1 cellular context compared by ENCODE assay signal in the genomic region with DNA sequence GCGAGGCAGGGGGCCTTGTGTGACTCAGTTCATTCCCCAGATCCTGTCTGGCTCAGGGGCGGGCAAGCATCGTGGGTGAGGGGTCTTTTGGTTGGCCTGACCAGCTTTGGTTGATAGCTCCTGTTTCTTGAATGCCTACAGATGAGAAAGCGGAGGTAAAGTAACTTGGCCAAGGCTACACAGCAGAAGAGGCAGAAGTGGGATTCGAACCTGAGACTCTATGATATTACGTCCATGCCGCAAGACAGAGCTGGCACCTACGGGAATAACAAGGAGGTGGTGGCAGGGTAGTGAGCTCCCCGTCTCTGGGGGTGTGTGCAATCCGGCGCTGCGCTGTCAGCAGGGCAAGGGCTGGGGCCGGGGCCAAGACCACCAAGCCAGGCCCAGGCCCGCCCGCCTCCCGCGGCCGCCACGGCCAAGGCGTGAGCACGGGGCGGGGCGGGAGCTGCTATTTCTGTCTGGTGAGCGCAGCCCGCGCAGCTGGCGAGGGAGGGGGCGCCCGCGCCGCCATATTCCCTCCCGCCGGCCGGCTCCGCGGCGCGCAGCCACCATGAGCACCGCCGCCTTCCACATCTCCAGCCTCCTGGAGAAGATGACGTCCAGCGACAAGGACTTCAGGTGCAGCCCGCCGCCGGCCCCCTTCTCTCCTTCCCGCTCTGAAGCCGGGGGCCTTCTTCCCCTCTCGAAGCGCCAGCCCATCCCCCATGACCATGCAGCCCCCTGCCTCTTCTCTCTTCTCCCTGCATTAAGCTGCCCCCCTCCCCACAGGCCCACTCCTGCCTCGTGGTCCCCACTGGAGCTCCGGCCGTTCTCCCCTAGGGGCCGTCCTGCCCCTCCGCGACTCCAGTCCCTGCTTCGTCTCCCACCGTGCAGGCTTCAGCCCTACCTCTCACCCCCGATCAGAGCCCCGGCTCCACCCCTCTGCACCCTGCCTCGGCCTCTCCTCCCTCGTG.
TF ChIP-seq lines count a peak whose summit lies in the region.

A gene (plus strand): TSS at position 510 of the 953 bp plus-strand sequence. CDS start 41 bp downstream, at position 551.

TF ChIP-seq in HEK293, 187 proteins besides CTCF, POLR2A, EP300 and RAD21 (continued from another document and continues in another):
- TF ChIP-seq, protein P1, sequence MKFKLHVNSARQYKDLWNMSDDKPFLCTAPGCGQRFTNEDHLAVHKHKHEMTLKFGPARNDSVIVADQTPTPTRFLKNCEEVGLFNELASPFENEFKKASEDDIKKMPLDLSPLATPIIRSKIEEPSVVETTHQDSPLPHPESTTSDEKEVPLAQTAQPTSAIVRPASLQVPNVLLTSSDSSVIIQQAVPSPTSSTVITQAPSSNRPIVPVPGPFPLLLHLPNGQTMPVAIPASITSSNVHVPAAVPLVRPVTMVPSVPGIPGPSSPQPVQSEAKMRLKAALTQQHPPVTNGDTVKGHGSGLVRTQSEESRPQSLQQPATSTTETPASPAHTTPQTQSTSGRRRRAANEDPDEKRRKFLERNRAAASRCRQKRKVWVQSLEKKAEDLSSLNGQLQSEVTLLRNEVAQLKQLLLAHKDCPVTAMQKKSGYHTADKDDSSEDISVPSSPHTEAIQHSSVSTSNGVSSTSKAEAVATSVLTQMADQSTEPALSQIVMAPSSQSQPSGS (tag by site-specific recombination; IDR thresholded peaks at IDR 0.05; ENCODE audit: low read depth) = no peak
- TF ChIP-seq, protein P2, sequence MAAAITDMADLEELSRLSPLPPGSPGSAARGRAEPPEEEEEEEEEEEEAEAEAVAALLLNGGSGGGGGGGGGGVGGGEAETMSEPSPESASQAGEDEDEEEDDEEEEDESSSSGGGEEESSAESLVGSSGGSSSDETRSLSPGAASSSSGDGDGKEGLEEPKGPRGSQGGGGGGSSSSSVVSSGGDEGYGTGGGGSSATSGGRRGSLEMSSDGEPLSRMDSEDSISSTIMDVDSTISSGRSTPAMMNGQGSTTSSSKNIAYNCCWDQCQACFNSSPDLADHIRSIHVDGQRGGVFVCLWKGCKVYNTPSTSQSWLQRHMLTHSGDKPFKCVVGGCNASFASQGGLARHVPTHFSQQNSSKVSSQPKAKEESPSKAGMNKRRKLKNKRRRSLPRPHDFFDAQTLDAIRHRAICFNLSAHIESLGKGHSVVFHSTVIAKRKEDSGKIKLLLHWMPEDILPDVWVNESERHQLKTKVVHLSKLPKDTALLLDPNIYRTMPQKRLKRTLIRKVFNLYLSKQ (tag by site-specific recombination; IDR thresholded peaks at IDR 0.05; ENCODE audit: borderline replicate concordance) = no peak
- no peak for TF ChIP-seq GLI4 (tag by site-specific recombination; IDR thresholded peaks at IDR 0.05)
- TF ChIP-seq ZNF266 (tag by site-specific recombination; IDR thresholded peaks at IDR 0.05; ENCODE audit: low read depth) = no peak
- TF ChIP-seq ZNF239 (tag by site-specific recombination; IDR thresholded peaks at IDR 0.05) = no peak
- TF ChIP-seq TCF7L2 (IDR thresholded peaks at IDR 0.05; ENCODE audit: borderline replicate concordance, low read depth, low read length) = no peak
- peak; percentile 82 for TF ChIP-seq ZSCAN30 (tag by site-specific recombination; IDR thresholded peaks at IDR 0.05)
- TF ChIP-seq ZNF350 (tag by site-specific recombination; IDR thresholded peaks at IDR 0.05) = no peak
- TF ChIP-seq BCL11A (tag by site-specific recombination; IDR thresholded peaks at IDR 0.05; ENCODE audit: low read depth) = no peak
- no peak for TF ChIP-seq ZNF776 (tag by site-specific recombination; IDR thresholded peaks at IDR 0.05; ENCODE audit: borderline replicate concordance)
- 0 out of 2 replicates have a peak, but pooled peaks have one; percentile 24 for TF ChIP-seq ZNF10 (tag by site-specific recombination; IDR thresholded peaks at IDR 0.05)
- TF ChIP-seq, protein P3, sequence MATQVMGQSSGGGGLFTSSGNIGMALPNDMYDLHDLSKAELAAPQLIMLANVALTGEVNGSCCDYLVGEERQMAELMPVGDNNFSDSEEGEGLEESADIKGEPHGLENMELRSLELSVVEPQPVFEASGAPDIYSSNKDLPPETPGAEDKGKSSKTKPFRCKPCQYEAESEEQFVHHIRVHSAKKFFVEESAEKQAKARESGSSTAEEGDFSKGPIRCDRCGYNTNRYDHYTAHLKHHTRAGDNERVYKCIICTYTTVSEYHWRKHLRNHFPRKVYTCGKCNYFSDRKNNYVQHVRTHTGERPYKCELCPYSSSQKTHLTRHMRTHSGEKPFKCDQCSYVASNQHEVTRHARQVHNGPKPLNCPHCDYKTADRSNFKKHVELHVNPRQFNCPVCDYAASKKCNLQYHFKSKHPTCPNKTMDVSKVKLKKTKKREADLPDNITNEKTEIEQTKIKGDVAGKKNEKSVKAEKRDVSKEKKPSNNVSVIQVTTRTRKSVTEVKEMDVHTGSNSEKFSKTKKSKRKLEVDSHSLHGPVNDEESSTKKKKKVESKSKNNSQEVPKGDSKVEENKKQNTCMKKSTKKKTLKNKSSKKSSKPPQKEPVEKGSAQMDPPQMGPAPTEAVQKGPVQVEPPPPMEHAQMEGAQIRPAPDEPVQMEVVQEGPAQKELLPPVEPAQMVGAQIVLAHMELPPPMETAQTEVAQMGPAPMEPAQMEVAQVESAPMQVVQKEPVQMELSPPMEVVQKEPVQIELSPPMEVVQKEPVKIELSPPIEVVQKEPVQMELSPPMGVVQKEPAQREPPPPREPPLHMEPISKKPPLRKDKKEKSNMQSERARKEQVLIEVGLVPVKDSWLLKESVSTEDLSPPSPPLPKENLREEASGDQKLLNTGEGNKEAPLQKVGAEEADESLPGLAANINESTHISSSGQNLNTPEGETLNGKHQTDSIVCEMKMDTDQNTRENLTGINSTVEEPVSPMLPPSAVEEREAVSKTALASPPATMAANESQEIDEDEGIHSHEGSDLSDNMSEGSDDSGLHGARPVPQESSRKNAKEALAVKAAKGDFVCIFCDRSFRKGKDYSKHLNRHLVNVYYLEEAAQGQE (tag by site-specific recombination; IDR thresholded peaks at IDR 0.05) = peak; percentile 31; the same call in 1 of the 2 replicates
- 0 out of 2 replicates have a peak, but pooled peaks have one; percentile 24 for TF ChIP-seq ZNF24 (tag by site-specific recombination; IDR thresholded peaks at IDR 0.05)
- 0 out of 2 replicates have a peak, but pooled peaks have one; percentile 58 for TF ChIP-seq ZNF777 (tag by site-specific recombination; IDR thresholded peaks at IDR 0.05; ENCODE audit: borderline replicate concordance)
- no peak for TF ChIP-seq PRDM1 (tag by site-specific recombination; IDR thresholded peaks at IDR 0.05)
- TF ChIP-seq, protein P4, sequence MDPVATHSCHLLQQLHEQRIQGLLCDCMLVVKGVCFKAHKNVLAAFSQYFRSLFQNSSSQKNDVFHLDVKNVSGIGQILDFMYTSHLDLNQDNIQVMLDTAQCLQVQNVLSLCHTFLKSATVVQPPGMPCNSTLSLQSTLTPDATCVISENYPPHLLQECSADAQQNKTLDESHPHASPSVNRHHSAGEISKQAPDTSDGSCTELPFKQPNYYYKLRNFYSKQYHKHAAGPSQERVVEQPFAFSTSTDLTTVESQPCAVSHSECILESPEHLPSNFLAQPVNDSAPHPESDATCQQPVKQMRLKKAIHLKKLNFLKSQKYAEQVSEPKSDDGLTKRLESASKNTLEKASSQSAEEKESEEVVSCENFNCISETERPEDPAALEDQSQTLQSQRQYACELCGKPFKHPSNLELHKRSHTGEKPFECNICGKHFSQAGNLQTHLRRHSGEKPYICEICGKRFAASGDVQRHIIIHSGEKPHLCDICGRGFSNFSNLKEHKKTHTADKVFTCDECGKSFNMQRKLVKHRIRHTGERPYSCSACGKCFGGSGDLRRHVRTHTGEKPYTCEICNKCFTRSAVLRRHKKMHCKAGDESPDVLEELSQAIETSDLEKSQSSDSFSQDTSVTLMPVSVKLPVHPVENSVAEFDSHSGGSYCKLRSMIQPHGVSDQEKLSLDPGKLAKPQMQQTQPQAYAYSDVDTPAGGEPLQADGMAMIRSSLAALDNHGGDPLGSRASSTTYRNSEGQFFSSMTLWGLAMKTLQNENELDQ (tag by site-specific recombination; IDR thresholded peaks at IDR 0.05; ENCODE audit: low read depth) = no peak
- TF ChIP-seq GFI1B (tag by site-specific recombination; IDR thresholded peaks at IDR 0.05) = 0 out of 2 replicates have a peak, but pooled peaks have one; percentile 5
- TF ChIP-seq, protein P5, sequence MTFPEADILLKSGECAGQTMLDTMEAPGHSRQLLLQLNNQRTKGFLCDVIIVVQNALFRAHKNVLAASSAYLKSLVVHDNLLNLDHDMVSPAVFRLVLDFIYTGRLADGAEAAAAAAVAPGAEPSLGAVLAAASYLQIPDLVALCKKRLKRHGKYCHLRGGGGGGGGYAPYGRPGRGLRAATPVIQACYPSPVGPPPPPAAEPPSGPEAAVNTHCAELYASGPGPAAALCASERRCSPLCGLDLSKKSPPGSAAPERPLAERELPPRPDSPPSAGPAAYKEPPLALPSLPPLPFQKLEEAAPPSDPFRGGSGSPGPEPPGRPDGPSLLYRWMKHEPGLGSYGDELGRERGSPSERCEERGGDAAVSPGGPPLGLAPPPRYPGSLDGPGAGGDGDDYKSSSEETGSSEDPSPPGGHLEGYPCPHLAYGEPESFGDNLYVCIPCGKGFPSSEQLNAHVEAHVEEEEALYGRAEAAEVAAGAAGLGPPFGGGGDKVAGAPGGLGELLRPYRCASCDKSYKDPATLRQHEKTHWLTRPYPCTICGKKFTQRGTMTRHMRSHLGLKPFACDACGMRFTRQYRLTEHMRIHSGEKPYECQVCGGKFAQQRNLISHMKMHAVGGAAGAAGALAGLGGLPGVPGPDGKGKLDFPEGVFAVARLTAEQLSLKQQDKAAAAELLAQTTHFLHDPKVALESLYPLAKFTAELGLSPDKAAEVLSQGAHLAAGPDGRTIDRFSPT (tag by site-specific recombination; IDR thresholded peaks at IDR 0.05) = peak; percentile 67
- TF ChIP-seq MYNN (tag by site-specific recombination; IDR thresholded peaks at IDR 0.05; ENCODE audit: borderline replicate concordance) = peak; percentile 7; the same call in 1 of the 2 replicates
- peak; percentile 61; the same call in 1 of the 2 replicates for TF ChIP-seq KLF16 (tag by site-specific recombination; IDR thresholded peaks at IDR 0.05)
- TF ChIP-seq HOXA7 (CRISPR knock-in tag; IDR thresholded peaks at IDR 0.05; ENCODE audit: borderline replicate concordance) = no peak
- TF ChIP-seq, protein P6, sequence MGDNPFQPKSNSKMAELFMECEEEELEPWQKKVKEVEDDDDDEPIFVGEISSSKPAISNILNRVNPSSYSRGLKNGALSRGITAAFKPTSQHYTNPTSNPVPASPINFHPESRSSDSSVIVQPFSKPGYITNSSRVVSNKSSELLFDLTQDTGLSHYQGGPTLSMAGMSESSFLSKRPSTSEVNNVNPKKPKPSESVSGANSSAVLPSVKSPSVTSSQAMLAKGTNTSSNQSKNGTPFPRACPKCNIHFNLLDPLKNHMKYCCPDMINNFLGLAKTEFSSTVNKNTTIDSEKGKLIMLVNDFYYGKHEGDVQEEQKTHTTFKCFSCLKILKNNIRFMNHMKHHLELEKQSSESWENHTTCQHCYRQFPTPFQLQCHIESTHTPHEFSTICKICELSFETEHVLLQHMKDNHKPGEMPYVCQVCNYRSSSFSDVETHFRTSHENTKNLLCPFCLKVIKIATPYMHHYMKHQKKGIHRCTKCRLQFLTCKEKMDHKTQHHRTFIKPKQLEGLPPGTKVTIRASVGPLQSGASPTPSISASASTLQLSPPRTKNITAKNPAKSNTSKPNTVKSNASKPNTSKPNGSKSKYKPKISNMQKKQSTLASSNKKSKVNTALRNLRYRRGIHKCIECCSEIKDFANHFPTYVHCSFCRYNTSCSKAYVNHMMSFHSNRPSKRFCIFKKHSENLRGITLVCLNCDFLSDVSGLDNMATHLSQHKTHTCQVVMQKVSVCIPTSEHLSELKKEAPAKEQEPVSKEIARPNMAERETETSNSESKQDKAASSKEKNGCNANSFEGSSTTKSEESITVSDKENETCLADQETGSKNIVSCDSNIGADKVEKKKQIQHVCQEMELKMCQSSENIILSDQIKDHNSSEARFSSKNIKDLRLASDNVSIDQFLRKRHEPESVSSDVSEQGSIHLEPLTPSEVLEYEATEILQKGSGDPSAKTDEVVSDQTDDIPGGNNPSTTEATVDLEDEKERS (tag by site-specific recombination; IDR thresholded peaks at IDR 0.05) = no peak
- TF ChIP-seq ZNF394 (tag by site-specific recombination; IDR thresholded peaks at IDR 0.05; ENCODE audit: borderline replicate concordance) = no peak
- TF ChIP-seq ZNF529 (tag by site-specific recombination; IDR thresholded peaks at IDR 0.05; ENCODE audit: insufficient replicate concordance) = no peak
- TF ChIP-seq FEZF1 (tag by site-specific recombination; IDR thresholded peaks at IDR 0.05) = no peak
- TF ChIP-seq ZNF626 (tag by site-specific recombination; IDR thresholded peaks at IDR 0.05) = no peak
- TF ChIP-seq ZNF623 (tag by site-specific recombination; IDR thresholded peaks at IDR 0.05) = no peak
- no peak for TF ChIP-seq ZNF785 (tag by site-specific recombination; IDR thresholded peaks at IDR 0.05)
- TF ChIP-seq, protein P7, sequence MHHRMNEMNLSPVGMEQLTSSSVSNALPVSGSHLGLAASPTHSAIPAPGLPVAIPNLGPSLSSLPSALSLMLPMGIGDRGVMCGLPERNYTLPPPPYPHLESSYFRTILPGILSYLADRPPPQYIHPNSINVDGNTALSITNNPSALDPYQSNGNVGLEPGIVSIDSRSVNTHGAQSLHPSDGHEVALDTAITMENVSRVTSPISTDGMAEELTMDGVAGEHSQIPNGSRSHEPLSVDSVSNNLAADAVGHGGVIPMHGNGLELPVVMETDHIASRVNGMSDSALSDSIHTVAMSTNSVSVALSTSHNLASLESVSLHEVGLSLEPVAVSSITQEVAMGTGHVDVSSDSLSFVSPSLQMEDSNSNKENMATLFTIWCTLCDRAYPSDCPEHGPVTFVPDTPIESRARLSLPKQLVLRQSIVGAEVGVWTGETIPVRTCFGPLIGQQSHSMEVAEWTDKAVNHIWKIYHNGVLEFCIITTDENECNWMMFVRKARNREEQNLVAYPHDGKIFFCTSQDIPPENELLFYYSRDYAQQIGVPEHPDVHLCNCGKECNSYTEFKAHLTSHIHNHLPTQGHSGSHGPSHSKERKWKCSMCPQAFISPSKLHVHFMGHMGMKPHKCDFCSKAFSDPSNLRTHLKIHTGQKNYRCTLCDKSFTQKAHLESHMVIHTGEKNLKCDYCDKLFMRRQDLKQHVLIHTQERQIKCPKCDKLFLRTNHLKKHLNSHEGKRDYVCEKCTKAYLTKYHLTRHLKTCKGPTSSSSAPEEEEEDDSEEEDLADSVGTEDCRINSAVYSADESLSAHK (tag by site-specific recombination; IDR thresholded peaks at IDR 0.05) = peak; percentile 13; the same call in 1 of the 2 replicates
- no peak for TF ChIP-seq ZNF175 (tag by site-specific recombination; IDR thresholded peaks at IDR 0.05)
- TF ChIP-seq, protein P8, sequence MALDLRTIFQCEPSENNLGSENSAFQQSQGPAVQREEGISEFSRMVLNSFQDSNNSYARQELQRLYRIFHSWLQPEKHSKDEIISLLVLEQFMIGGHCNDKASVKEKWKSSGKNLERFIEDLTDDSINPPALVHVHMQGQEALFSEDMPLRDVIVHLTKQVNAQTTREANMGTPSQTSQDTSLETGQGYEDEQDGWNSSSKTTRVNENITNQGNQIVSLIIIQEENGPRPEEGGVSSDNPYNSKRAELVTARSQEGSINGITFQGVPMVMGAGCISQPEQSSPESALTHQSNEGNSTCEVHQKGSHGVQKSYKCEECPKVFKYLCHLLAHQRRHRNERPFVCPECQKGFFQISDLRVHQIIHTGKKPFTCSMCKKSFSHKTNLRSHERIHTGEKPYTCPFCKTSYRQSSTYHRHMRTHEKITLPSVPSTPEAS (tag by site-specific recombination; IDR thresholded peaks at IDR 0.05) = no peak
- peak; percentile 83 for TF ChIP-seq ZFP37 (tag by site-specific recombination; IDR thresholded peaks at IDR 0.05)
